Comparison of ENCODE assay signal across 10 cellular contexts in genomic region chr11:67055812-67056211, GRCh38. TPM values are rescaled to one million over a fixed set of nuclear protein-coding genes. Genes with fewer than 3 reads are reported as not detected.
DNase-seq lines count a peak whose midpoint lies in the region; ATAC-seq and TF ChIP-seq lines count a peak whose summit lies in the region.
"Had no signal": no experiment of that assay in that cellular context is flagged by ENCODE, and none has a peak within 500 bp of the region (broad histone marks: within the 10 kb centered on the region; RNA-seq: fewer than 3 reads in every experiment).

No MANE protein-coding gene starts in this region.

- H3K79me2 ChIP-seq in OCI-LY7 (ENCODE audit: insufficient read depth, low read depth, low read length), result no peaks in the 10 kb centered on the region

- no peak for ATAC-seq in HG02571 (IDR thresholded peaks at IDR 0.05; ENCODE audit: unreplicated experiment)
- ATAC-seq in GM21515 (IDR thresholded peaks at IDR 0.05; ENCODE audit: unreplicated experiment), result no peak

- H3K23ac ChIP-seq in mesenchymal stem cell (ENCODE audit: low read length in 2 of 2), result no peak overlapping the region

- H3K4me2 ChIP-seq in mesenchymal stem cell (ENCODE audit: low read length, poor library complexity, severe bottlenecking), result peak overlapping the region; percentile 62
- no peak overlapping the region for H3K4me2 ChIP-seq in OCI-LY7 (ENCODE audit: low read length)

- peaks cover 29% of the 10 kb centered on the region for H3K4me1 Mint-ChIP-seq in MCF 10A (ENCODE audit: insufficient read depth, unreplicated experiment)

- peaks cover 0 to 18% of the 10 kb centered on the region in 2 experiments for H3K27me3 ChIP-seq in mesenchymal stem cell (ENCODE audit: control insufficient read depth in 1 of 2, insufficient read depth in 1 of 2, low read length in 2 of 2)

- H2AFZ ChIP-seq in mesenchymal stem cell (ENCODE audit: low read depth, low read length), result no peak overlapping the region
- H2AFZ ChIP-seq in OCI-LY7 (ENCODE audit: low read length), result no peak overlapping the region

- H2BK12ac ChIP-seq in mesenchymal stem cell (ENCODE audit: low read length in 2 of 2), result no peak overlapping the region

- no peaks in the 10 kb centered on the region for H3K9me3 ChIP-seq in mesenchymal stem cell (ENCODE audit: control insufficient read depth, low read length)
- H3K9me3 ChIP-seq in OCI-LY7 (ENCODE audit: low read length), result no peaks in the 10 kb centered on the region

- no peak overlapping the region for H2BK120ac ChIP-seq in mesenchymal stem cell (ENCODE audit: low read depth, low read length)

- BruUV-seq in MCF 10A (replicated peaks; lab: Mats Ljungman, UMichigan) (no TSS peak), OCI-LY7 (replicated peaks; lab: Mats Ljungman, UMichigan) (no TSS peak)

- H3K27ac Mint-ChIP-seq in MCF 10A (ENCODE audit: low read depth, unreplicated experiment), result peak overlapping the region; percentile 85

- no peak overlapping the region for H3K18ac ChIP-seq in mesenchymal stem cell (ENCODE audit: low read depth in 1 of 2, low read length in 2 of 2)

- peak; percentile 39 for DNase-seq in stimulated activated CD4-positive, alpha-beta T cell treated with anti-CD3 and anti-CD28 coated beads, Interleukin-2, amount 100 ng/mL, for 4 hours (ENCODE audit: low read depth)
- no peak for DNase-seq in stimulated activated CD4-positive, alpha-beta T cell treated with anti-CD3 and anti-CD28 coated beads, Interleukin-4, amount 100 ng/mL, for 24 hours
- DNase-seq in MCF 10A (ENCODE audit: unreplicated experiment) (peak; percentile 76), mesenchymal stem cell (no peak), NCI-H524 treated with DMSO at 0.1 percent for 48 hours (lab: John Stamatoyannopoulos, UW) (no peak), OCI-LY7 (ENCODE audit: low spot score) (no peak)

- no peaks in the 10 kb centered on the region for H3K9me3 Mint-ChIP-seq in MCF 10A (ENCODE audit: unreplicated experiment)
- H3K9me3 Mint-ChIP-seq: central memory CD8-positive, alpha-beta T cell had no signal

- H3K14ac ChIP-seq in mesenchymal stem cell (ENCODE audit: low read length in 2 of 2), result no peak overlapping the region

- POLR2A ChIA-PET in MCF 10A (lab: Yijun Ruan, JAX) (interaction anchor here (0.6 to 6.7 kb wide), 33 partner anchors 9 to 1263 kb away, joined by 3 to 52 read pairs (median 6); partner anchors contain the start of genes KDM2A, PC, RCE1 and SSH3), OCI-LY7 (lab: Charles Lee) (interaction anchor here (0.6 kb wide), 1 partner anchor 106 kb away, joined by 3 read pairs; no protein-coding TSS in a partner anchor)

- no peaks in the 10 kb centered on the region for H4K20me1 ChIP-seq in OCI-LY7 (ENCODE audit: insufficient read depth, low read length)

- peak overlapping the region; percentile 83 for H3K4me3 Mint-ChIP-seq in MCF 10A (ENCODE audit: unreplicated experiment)

- TF ChIP-seq CTCF in MCF 10A (IDR thresholded peaks at IDR 0.05; ENCODE audit: unreplicated experiment) (no peak), OCI-LY7 (conservative IDR thresholded peaks at IDR 0.05; ENCODE audit: low read length) (no peak)

- H2BK15ac ChIP-seq in mesenchymal stem cell (ENCODE audit: low read depth, poor library complexity, severe bottlenecking), result no peak overlapping the region

- intact Hi-C loops in MCF 10A (cut with micrococcal nuclease), result loop anchor here (1.0 to 10.0 kb wide), 5 partner anchors 65 to 261 kb away; partner anchors contain the start of gene LRFN4
- intact Hi-C loops in OCI-LY7 (cut with micrococcal nuclease; ENCODE audit: unreplicated experiment), result no loop called here

- H4K8ac ChIP-seq in mesenchymal stem cell (ENCODE audit: low read length), result no peak overlapping the region

- CTCF ChIA-PET in MCF 10A (lab: Yijun Ruan, JAX) (interaction anchor here (0.5 to 4.2 kb wide), 8 partner anchors 18 to 412 kb away, joined by 3 to 30 read pairs (median 4); partner anchors contain the start of gene KDM2A), OCI-LY7 (lab: Charles Lee; ENCODE audit: unreplicated experiment) (no interaction called here)

- no peaks in the 10 kb centered on the region for H3K9me2 ChIP-seq in OCI-LY7 (ENCODE audit: insufficient read depth, low read length)

- H3K4me3 ChIP-seq in mesenchymal stem cell (ENCODE audit: insufficient read depth in 1 of 2, low read depth in 1 of 2, low read length in 2 of 2) (peak overlapping the region in 1 of 2 experiments; percentile 83), OCI-LY7 (ENCODE audit: low read depth, low read length, poor library complexity, severe bottlenecking) (no peak overlapping the region)

- 58% methylated on average over 17 of the region's 17 CpGs for WGBS in mesenchymal stem cell

- no peaks in the 10 kb centered on the region for H3K27me3 Mint-ChIP-seq in MCF 10A (ENCODE audit: insufficient read depth, unreplicated experiment)
- H3K27me3 Mint-ChIP-seq: central memory CD8-positive, alpha-beta T cell had no signal

- H3K9ac ChIP-seq in mesenchymal stem cell (ENCODE audit: low read length), result peak overlapping the region; percentile 82

- H3K4me1 ChIP-seq in mesenchymal stem cell (ENCODE audit: control insufficient read depth, insufficient read depth, low read depth, low read length) (peaks cover 44% of the 10 kb centered on the region), OCI-LY7 (ENCODE audit: insufficient read depth, low read length, poor library complexity, severe bottlenecking) (no peaks in the 10 kb centered on the region)

- H3K36me3 ChIP-seq in mesenchymal stem cell (ENCODE audit: control insufficient read depth in 1 of 2, insufficient read depth in 2 of 2, low read depth in 1 of 2, low read length in 2 of 2), result peaks cover 0 to 4% of the 10 kb centered on the region in 2 experiments
- no peaks in the 10 kb centered on the region for H3K36me3 ChIP-seq in OCI-LY7 (ENCODE audit: insufficient read depth, low read length)

- H2AK5ac ChIP-seq in mesenchymal stem cell (ENCODE audit: low read length, severe bottlenecking), result peak overlapping the region; percentile 28

- peaks cover 6% of the 10 kb centered on the region for H3K79me1 ChIP-seq in mesenchymal stem cell (replicated peaks; ENCODE audit: low read length, poor library complexity, severe bottlenecking)

- H3K27ac ChIP-seq in mesenchymal stem cell (ENCODE audit: low read length, poor library complexity, severe bottlenecking) (no peak overlapping the region), OCI-LY7 (ENCODE audit: low read depth, low read length, poor library complexity, severe bottlenecking) (no peak overlapping the region)

- no peak overlapping the region for H2BK5ac ChIP-seq in mesenchymal stem cell (ENCODE audit: low read depth, low read length, poor library complexity, severe bottlenecking)

- H3K36me3 Mint-ChIP-seq in MCF 10A (ENCODE audit: insufficient read depth, unreplicated experiment), result peaks cover 22% of the 10 kb centered on the region

- no peak overlapping the region for H4K91ac ChIP-seq in mesenchymal stem cell (ENCODE audit: low read length)

- H3K4ac ChIP-seq in mesenchymal stem cell (ENCODE audit: low read depth in 1 of 2, low read length in 2 of 2), result no peak overlapping the region

RNA-seq across cellular contexts. Expression of gene RHOD, which starts 0.8 kb away (rescaled TPM):
- 132 and 190 TPM in 2 replicates for total RNA-seq in MCF 10A (2022)
- polyA plus RNA-seq in mesenchymal stem cell (2013, experiment 1 of 2), result 2.8 TPM
- polyA plus RNA-seq in mesenchymal stem cell (2013, experiment 2 of 2), result 2.7 TPM
- not detected in 2 replicates for total RNA-seq in OCI-LY7 (2014; rRNA removed; shearing (Covaris generic))
- total RNA-seq in OCI-LY7 (2022), result not detected in 2 replicates

RNA-seq across cellular contexts. Expression of gene SYT12, which starts 32.9 kb away (rescaled TPM):
- total RNA-seq in MCF 10A (2022), result 0.44 and 0.59 TPM in 2 replicates
- polyA plus RNA-seq in mesenchymal stem cell (2013, experiment 1 of 2), result not detected
- polyA plus RNA-seq in mesenchymal stem cell (2013, experiment 2 of 2), result not detected
- total RNA-seq in OCI-LY7 (2014; rRNA removed; shearing (Covaris generic)), result 0.21 and 0.25 TPM in 2 replicates
- 0.72 and 0.87 TPM in 2 replicates for total RNA-seq in OCI-LY7 (2022)
- total RNA-seq: LHCN-M2 had no signal

Comparison
In these comparisons a context has a peak if more than half of its experiments do, and no peak if none do; other contexts are left out.
1. DNase-seq: peak in stimulated activated CD4-positive, alpha-beta T cell treated with anti-CD3 and anti-CD28 coated beads, Interleukin-2, amount 100 ng/mL, for 4 hours (single experiment) and MCF 10A (single experiment); none in stimulated activated CD4-positive, alpha-beta T cell treated with anti-CD3 and anti-CD28 coated beads, Interleukin-4, amount 100 ng/mL, for 24 hours (single experiment), mesenchymal stem cell (single experiment), NCI-H524 treated with DMSO at 0.1 percent for 48 hours (single experiment) and OCI-LY7 (single experiment).
2. RNA of gene RHOD, which starts 0.8 kb away (total RNA-seq): 132 to 190 TPM in MCF 10A; not detected in OCI-LY7; every median in the first group is over 100 times any median in the second.